ENCODE assay signal across 1 cellular context in the genomic region with DNA sequence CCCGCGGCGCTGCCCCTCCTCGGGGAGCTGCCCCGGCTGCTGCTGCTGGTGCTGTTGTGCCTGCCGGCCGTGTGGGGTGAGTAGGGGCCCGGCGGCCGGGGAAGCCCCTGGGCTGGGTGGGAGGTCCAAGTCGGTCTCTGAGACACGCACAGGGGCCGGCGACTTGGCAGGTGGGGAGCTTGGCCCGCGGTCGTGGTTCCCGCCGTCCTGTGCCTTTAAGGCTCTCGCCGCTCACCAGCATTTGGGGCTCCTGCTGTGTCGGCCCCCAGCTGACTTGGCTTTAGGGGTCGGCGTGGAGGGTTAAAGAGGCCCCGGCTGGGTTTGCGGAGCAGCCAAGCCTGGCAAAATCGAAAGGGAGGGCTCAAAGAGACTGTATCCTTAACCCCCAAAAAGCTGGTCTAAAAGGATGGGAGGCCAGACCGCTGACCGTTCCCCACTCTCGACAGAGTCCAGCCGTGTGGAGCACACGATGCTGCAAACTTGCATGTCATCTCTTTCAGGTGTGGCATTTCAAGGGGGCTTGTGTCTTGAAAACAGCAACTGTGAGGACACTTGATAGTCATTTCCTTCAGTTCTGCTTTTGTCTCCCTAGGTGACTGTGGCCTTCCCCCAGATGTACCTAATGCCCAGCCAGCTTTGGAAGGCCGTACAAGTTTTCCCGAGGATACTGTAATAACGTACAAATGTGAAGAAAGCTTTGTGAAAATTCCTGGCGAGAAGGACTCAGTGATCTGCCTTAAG.
TF ChIP-seq lines count a peak whose summit lies in the region.

No MANE protein-coding gene starts in this region.

TF ChIP-seq in HepG2, 621 proteins besides CTCF, POLR2A, EP300 and RAD21 (continued from another document and continues in another):
- TF ChIP-seq, protein P1, sequence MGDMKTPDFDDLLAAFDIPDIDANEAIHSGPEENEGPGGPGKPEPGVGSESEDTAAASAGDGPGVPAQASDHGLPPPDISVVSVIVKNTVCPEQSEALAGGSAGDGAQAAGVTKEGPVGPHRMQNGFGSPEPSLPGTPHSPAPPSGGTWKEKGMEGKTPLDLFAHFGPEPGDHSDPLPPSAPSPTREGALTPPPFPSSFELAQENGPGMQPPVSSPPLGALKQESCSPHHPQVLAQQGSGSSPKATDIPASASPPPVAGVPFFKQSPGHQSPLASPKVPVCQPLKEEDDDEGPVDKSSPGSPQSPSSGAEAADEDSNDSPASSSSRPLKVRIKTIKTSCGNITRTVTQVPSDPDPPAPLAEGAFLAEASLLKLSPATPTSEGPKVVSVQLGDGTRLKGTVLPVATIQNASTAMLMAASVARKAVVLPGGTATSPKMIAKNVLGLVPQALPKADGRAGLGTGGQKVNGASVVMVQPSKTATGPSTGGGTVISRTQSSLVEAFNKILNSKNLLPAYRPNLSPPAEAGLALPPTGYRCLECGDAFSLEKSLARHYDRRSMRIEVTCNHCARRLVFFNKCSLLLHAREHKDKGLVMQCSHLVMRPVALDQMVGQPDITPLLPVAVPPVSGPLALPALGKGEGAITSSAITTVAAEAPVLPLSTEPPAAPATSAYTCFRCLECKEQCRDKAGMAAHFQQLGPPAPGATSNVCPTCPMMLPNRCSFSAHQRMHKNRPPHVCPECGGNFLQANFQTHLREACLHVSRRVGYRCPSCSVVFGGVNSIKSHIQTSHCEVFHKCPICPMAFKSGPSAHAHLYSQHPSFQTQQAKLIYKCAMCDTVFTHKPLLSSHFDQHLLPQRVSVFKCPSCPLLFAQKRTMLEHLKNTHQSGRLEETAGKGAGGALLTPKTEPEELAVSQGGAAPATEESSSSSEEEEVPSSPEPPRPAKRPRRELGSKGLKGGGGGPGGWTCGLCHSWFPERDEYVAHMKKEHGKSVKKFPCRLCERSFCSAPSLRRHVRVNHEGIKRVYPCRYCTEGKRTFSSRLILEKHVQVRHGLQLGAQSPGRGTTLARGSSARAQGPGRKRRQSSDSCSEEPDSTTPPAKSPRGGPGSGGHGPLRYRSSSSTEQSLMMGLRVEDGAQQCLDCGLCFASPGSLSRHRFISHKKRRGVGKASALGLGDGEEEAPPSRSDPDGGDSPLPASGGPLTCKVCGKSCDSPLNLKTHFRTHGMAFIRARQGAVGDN (CRISPR knock-in tag; IDR thresholded peaks at IDR 0.05) = peak; percentile 75
- TF ChIP-seq TCF12 (IDR thresholded peaks at IDR 0.05) (no peak), TCF12 (CRISPR knock-in tag; IDR thresholded peaks at IDR 0.05) (peak; percentile 54; the same call in 1 of the 2 replicates), FOXC1 (CRISPR knock-in tag; IDR thresholded peaks at IDR 0.05; ENCODE audit: borderline replicate concordance) (no peak), GABPA (IDR thresholded peaks at IDR 0.05; ENCODE audit: low read depth, low read length) (no peak), GABPA (CRISPR knock-in tag; IDR thresholded peaks at IDR 0.05; ENCODE audit: low read depth) (no peak), ZNF547 (CRISPR knock-in tag; IDR thresholded peaks at IDR 0.05) (no peak; the same call in 1 of the 2 replicates), ZNF792 (CRISPR knock-in tag; IDR thresholded peaks at IDR 0.05) (no peak), ATF7 (IDR thresholded peaks at IDR 0.05) (no peak), ATF7 (CRISPR knock-in tag; IDR thresholded peaks at IDR 0.05) (no peak), HNRNPK (IDR thresholded peaks at IDR 0.05; ENCODE audit: low read depth, low read length, poor library complexity, severe bottlenecking) (no peak), ZNF234 (CRISPR knock-in tag; conservative IDR thresholded peaks at IDR 0.05) (no peak), ZBTB1 (CRISPR knock-in tag; IDR thresholded peaks at IDR 0.05; ENCODE audit: borderline replicate concordance) (no peak), NFIB (CRISPR knock-in tag; IDR thresholded peaks at IDR 0.05; ENCODE audit: borderline replicate concordance) (no peak), RFXANK (CRISPR knock-in tag; IDR thresholded peaks at IDR 0.05) (no peak), ZNF556 (CRISPR knock-in tag; IDR thresholded peaks at IDR 0.05; ENCODE audit: borderline replicate concordance) (peak; percentile 28; the same call in 1 of the 2 replicates), ZFP36L1 (CRISPR knock-in tag; IDR thresholded peaks at IDR 0.05) (no peak), ZNF652 (CRISPR knock-in tag; IDR thresholded peaks at IDR 0.05; ENCODE audit: borderline replicate concordance, low read depth) (peak; percentile 73; the same call in 1 of the 2 replicates), TBX2 (CRISPR knock-in tag; IDR thresholded peaks at IDR 0.05; ENCODE audit: borderline replicate concordance) (no peak; the same call in 1 of the 2 replicates), ZSCAN9 (CRISPR knock-in tag; IDR thresholded peaks at IDR 0.05; ENCODE audit: borderline replicate concordance) (no peak), ZNF589 (CRISPR knock-in tag; conservative IDR thresholded peaks at IDR 0.05) (no peak), KAT8 (CRISPR knock-in tag; IDR thresholded peaks at IDR 0.05) (no peak), SALL2 (CRISPR knock-in tag; IDR thresholded peaks at IDR 0.05) (peak; percentile 6; the same call in 1 of the 2 replicates), ZIK1 (CRISPR knock-in tag; IDR thresholded peaks at IDR 0.05; ENCODE audit: borderline replicate concordance, low read depth) (no peak), RARA (CRISPR knock-in tag; IDR thresholded peaks at IDR 0.05) (no peak), TRIM24 (CRISPR knock-in tag; IDR thresholded peaks at IDR 0.05) (no peak), SYNCRIP (IDR thresholded peaks at IDR 0.05; ENCODE audit: insufficient read depth, low read depth, low read length) (no peak)
- TF ChIP-seq, protein P2, sequence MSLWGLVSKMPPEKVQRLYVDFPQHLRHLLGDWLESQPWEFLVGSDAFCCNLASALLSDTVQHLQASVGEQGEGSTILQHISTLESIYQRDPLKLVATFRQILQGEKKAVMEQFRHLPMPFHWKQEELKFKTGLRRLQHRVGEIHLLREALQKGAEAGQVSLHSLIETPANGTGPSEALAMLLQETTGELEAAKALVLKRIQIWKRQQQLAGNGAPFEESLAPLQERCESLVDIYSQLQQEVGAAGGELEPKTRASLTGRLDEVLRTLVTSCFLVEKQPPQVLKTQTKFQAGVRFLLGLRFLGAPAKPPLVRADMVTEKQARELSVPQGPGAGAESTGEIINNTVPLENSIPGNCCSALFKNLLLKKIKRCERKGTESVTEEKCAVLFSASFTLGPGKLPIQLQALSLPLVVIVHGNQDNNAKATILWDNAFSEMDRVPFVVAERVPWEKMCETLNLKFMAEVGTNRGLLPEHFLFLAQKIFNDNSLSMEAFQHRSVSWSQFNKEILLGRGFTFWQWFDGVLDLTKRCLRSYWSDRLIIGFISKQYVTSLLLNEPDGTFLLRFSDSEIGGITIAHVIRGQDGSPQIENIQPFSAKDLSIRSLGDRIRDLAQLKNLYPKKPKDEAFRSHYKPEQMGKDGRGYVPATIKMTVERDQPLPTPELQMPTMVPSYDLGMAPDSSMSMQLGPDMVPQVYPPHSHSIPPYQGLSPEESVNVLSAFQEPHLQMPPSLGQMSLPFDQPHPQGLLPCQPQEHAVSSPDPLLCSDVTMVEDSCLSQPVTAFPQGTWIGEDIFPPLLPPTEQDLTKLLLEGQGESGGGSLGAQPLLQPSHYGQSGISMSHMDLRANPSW (CRISPR knock-in tag; IDR thresholded peaks at IDR 0.05; ENCODE audit: borderline replicate concordance) = no peak
- TF ChIP-seq, protein P3, sequence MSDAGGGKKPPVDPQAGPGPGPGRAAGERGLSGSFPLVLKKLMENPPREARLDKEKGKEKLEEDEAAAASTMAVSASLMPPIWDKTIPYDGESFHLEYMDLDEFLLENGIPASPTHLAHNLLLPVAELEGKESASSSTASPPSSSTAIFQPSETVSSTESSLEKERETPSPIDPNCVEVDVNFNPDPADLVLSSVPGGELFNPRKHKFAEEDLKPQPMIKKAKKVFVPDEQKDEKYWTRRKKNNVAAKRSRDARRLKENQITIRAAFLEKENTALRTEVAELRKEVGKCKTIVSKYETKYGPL (CRISPR knock-in tag; IDR thresholded peaks at IDR 0.05) = no peak
- TF ChIP-seq, protein P4, sequence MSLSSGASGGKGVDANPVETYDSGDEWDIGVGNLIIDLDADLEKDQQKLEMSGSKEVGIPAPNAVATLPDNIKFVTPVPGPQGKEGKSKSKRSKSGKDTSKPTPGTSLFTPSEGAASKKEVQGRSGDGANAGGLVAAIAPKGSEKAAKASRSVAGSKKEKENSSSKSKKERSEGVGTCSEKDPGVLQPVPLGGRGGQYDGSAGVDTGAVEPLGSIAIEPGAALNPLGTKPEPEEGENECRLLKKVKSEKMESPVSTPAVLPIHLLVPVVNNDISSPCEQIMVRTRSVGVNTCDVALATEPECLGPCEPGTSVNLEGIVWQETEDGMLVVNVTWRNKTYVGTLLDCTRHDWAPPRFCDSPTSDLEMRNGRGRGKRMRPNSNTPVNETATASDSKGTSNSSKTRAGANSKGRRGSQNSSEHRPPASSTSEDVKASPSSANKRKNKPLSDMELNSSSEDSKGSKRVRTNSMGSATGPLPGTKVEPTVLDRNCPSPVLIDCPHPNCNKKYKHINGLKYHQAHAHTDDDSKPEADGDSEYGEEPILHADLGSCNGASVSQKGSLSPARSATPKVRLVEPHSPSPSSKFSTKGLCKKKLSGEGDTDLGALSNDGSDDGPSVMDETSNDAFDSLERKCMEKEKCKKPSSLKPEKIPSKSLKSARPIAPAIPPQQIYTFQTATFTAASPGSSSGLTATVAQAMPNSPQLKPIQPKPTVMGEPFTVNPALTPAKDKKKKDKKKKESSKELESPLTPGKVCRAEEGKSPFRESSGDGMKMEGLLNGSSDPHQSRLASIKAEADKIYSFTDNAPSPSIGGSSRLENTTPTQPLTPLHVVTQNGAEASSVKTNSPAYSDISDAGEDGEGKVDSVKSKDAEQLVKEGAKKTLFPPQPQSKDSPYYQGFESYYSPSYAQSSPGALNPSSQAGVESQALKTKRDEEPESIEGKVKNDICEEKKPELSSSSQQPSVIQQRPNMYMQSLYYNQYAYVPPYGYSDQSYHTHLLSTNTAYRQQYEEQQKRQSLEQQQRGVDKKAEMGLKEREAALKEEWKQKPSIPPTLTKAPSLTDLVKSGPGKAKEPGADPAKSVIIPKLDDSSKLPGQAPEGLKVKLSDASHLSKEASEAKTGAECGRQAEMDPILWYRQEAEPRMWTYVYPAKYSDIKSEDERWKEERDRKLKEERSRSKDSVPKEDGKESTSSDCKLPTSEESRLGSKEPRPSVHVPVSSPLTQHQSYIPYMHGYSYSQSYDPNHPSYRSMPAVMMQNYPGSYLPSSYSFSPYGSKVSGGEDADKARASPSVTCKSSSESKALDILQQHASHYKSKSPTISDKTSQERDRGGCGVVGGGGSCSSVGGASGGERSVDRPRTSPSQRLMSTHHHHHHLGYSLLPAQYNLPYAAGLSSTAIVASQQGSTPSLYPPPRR (CRISPR knock-in tag; IDR thresholded peaks at IDR 0.05; ENCODE audit: borderline replicate concordance) = 0 out of 2 replicates have a peak, but pooled peaks have one; percentile 8
- TF ChIP-seq, protein P5, sequence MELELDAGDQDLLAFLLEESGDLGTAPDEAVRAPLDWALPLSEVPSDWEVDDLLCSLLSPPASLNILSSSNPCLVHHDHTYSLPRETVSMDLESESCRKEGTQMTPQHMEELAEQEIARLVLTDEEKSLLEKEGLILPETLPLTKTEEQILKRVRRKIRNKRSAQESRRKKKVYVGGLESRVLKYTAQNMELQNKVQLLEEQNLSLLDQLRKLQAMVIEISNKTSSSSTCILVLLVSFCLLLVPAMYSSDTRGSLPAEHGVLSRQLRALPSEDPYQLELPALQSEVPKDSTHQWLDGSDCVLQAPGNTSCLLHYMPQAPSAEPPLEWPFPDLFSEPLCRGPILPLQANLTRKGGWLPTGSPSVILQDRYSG (CRISPR knock-in tag; IDR thresholded peaks at IDR 0.05) = peak; percentile 77; the same call in 1 of the 2 replicates
- TF ChIP-seq, protein P6, sequence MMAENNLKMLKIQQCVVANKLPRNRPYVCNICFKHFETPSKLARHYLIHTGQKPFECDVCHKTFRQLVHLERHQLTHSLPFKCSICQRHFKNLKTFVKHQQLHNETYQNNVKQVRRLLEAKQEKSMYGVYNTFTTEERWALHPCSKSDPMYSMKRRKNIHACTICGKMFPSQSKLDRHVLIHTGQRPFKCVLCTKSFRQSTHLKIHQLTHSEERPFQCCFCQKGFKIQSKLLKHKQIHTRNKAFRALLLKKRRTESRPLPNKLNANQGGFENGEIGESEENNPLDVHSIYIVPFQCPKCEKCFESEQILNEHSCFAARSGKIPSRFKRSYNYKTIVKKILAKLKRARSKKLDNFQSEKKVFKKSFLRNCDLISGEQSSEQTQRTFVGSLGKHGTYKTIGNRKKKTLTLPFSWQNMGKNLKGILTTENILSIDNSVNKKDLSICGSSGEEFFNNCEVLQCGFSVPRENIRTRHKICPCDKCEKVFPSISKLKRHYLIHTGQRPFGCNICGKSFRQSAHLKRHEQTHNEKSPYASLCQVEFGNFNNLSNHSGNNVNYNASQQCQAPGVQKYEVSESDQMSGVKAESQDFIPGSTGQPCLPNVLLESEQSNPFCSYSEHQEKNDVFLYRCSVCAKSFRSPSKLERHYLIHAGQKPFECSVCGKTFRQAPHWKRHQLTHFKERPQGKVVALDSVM (CRISPR knock-in tag; IDR thresholded peaks at IDR 0.05) = no peak
- TF ChIP-seq, protein P7, sequence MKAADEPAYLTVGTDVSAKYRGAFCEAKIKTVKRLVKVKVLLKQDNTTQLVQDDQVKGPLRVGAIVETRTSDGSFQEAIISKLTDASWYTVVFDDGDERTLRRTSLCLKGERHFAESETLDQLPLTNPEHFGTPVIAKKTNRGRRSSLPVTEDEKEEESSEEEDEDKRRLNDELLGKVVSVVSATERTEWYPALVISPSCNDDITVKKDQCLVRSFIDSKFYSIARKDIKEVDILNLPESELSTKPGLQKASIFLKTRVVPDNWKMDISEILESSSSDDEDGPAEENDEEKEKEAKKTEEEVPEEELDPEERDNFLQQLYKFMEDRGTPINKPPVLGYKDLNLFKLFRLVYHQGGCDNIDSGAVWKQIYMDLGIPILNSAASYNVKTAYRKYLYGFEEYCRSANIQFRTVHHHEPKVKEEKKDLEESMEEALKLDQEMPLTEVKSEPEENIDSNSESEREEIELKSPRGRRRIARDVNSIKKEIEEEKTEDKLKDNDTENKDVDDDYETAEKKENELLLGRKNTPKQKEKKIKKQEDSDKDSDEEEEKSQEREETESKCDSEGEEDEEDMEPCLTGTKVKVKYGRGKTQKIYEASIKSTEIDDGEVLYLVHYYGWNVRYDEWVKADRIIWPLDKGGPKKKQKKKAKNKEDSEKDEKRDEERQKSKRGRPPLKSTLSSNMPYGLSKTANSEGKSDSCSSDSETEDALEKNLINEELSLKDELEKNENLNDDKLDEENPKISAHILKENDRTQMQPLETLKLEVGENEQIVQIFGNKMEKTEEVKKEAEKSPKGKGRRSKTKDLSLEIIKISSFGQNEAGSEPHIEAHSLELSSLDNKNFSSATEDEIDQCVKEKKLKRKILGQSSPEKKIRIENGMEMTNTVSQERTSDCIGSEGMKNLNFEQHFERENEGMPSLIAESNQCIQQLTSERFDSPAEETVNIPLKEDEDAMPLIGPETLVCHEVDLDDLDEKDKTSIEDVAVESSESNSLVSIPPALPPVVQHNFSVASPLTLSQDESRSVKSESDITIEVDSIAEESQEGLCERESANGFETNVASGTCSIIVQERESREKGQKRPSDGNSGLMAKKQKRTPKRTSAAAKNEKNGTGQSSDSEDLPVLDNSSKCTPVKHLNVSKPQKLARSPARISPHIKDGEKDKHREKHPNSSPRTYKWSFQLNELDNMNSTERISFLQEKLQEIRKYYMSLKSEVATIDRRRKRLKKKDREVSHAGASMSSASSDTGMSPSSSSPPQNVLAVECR (CRISPR knock-in tag; IDR thresholded peaks at IDR 0.05; ENCODE audit: borderline replicate concordance) = peak; percentile 45; the same call in 1 of the 2 replicates
